Comparison of ENCODE assay signal across 12 cellular contexts in genomic region chr9:96398582-96399334, GRCh38. TPM values are rescaled to one million over a fixed set of nuclear protein-coding genes. Genes with fewer than 3 reads are reported as not detected.
DNase-seq lines count a peak whose midpoint lies in the region; ATAC-seq and TF ChIP-seq lines count a peak whose summit lies in the region.
"Had no signal": no experiment of that assay in that cellular context is flagged by ENCODE, and none has a peak within 500 bp of the region (broad histone marks: within the 10 kb centered on the region; RNA-seq: fewer than 3 reads in every experiment).

No MANE protein-coding gene starts in this region.

- CTCF ChIA-PET in CD8-positive, alpha-beta T cell (lab: Charles Lee) = interaction anchor here (0.9 to 2.5 kb wide), 10 partner anchors 9 to 167 kb away, joined by 3 to 14 read pairs (median 5); partner anchors contain the start of gene HABP4

- no peaks in the 10 kb centered on the region for H3K36me3 ChIP-seq in CD8-positive, alpha-beta T cell (ENCODE audit: insufficient read depth, low read length)
- H3K36me3 ChIP-seq in right lobe of liver = no peaks in the 10 kb centered on the region
- H3K36me3 ChIP-seq: uterus had no signal

- no peaks in the 10 kb centered on the region for H3K27me3 Mint-ChIP-seq in CD8-positive, alpha-beta T cell (ENCODE audit: low read depth)
- H3K27me3 Mint-ChIP-seq in T-helper 17 cell = no peaks in the 10 kb centered on the region

- peaks cover 9% of the 10 kb centered on the region for H3K36me3 Mint-ChIP-seq in CD8-positive, alpha-beta T cell
- H3K36me3 Mint-ChIP-seq in T-helper 17 cell (ENCODE audit: low read depth) = no peaks in the 10 kb centered on the region

- peak; percentile 82 for ATAC-seq in CD8-positive, alpha-beta T cell
- ATAC-seq in GM21576 (IDR thresholded peaks at IDR 0.05; ENCODE audit: unreplicated experiment) = peak; percentile 75
- peak; percentile 76 for ATAC-seq in T-helper 17 cell
- peak; percentile 43 to 53 (median 48) for ATAC-seq in right lobe of liver
- ATAC-seq in HG03039 (IDR thresholded peaks at IDR 0.05; ENCODE audit: unreplicated experiment) = no peak

- DNase-seq in CD8-positive, alpha-beta T cell = peak in 6 of 7 experiments; percentile 8 to 68 (median 32)
- DNase-seq in T-helper 17 cell = no peak
- DNase-seq in right lobe of liver = no peak
- no peak for DNase-seq in stimulated activated CD4-positive, alpha-beta T cell treated with anti-CD3 and anti-CD28 coated beads, Interleukin-12 subunit alpha, Interleukin-12 subunit beta, amount 100 ng/mL, for 4 hours
- no peak for DNase-seq in stimulated activated CD8-positive, alpha-beta memory T cell treated with anti-CD3 and anti-CD28 coated beads, Interleukin-4, amount 100 ng/mL, for 48 hours
- no peak for DNase-seq in amygdala (lab: John Stamatoyannopoulos, UW)
- DNase-seq: caudate nucleus, NCI-H1417 treated with DMSO at 0.1 percent for 48 hours, T-helper 9 cell, uterus had no signal

- POLR2A ChIA-PET in CD8-positive, alpha-beta T cell (lab: Charles Lee) = interaction anchor here (0.9 to 2.5 kb wide), 9 partner anchors 11 to 168 kb away, joined by 3 to 15 read pairs (median 4); partner anchors contain the start of genes HABP4 and SLC35D2

- no peak overlapping the region for H3K4me3 ChIP-seq in CD8-positive, alpha-beta T cell (ENCODE audit: low read depth, low read length)
- no peak overlapping the region for H3K4me3 ChIP-seq in right lobe of liver
- H3K4me3 ChIP-seq: uterus had no signal

- TF ChIP-seq CTCF in CD8-positive, alpha-beta T cell (IDR thresholded peaks at IDR 0.05) = no peak
- TF ChIP-seq CTCF in right lobe of liver (IDR thresholded peaks at IDR 0.05) = no peak

- H3K27ac ChIP-seq in CD8-positive, alpha-beta T cell (ENCODE audit: low read depth, low read length) = peak overlapping the region; percentile 36
- H3K27ac ChIP-seq in right lobe of liver = peak overlapping the region in 1 of 3 donors; percentile 30
- H3K27ac ChIP-seq: uterus had no signal

- TF ChIP-seq POLR2A in right lobe of liver (IDR thresholded peaks at IDR 0.05) = no peak

- H3K9me3 ChIP-seq in CD8-positive, alpha-beta T cell (ENCODE audit: low read length) = no peaks in the 10 kb centered on the region
- H3K9me3 ChIP-seq in T-helper 17 cell (ENCODE audit: control insufficient read depth, low read length, poor library complexity, severe bottlenecking) (no peaks in the 10 kb centered on the region), right lobe of liver (no peaks in the 10 kb centered on the region)
- H3K9me3 ChIP-seq: uterus had no signal

- WGBS in right lobe of liver (ENCODE audit: insufficient coverage, low coverage, low lambda C conversion rate, missing lambda C conversion rate) = 35% methylated on average over 3 of the region's 3 CpGs

- H3K27me3 ChIP-seq in CD8-positive, alpha-beta T cell (ENCODE audit: insufficient read depth, low read length) = no peaks in the 10 kb centered on the region
- H3K27me3 ChIP-seq in right lobe of liver = no peaks in the 10 kb centered on the region
- H3K27me3 ChIP-seq: uterus had no signal

- intact Hi-C loops in CD8-positive, alpha-beta T cell (cut with DNase I, micrococcal nuclease) = loop anchor here in 1 of 2 experiments (2.0 kb wide), 2 partner anchors 16 to 20 kb away; partner anchors contain the start of genes SLC35D2 and ZNF367
- intact Hi-C loops in right lobe of liver (cut with DNase I) = no loop called here

- H3K4me1 ChIP-seq in CD8-positive, alpha-beta T cell (ENCODE audit: insufficient read depth, low read length) = peaks cover 22% of the 10 kb centered on the region
- H3K4me1 ChIP-seq in right lobe of liver = peaks cover 0 to 8% (median 0%) of the 10 kb centered on the region in 4 donors
- H3K4me1 ChIP-seq: uterus had no signal

- H3K4me1 Mint-ChIP-seq in CD8-positive, alpha-beta T cell (ENCODE audit: low read depth) = peaks cover 36% of the 10 kb centered on the region
- H3K4me1 Mint-ChIP-seq in T-helper 17 cell = peaks cover 17% of the 10 kb centered on the region

- H3K4me3 Mint-ChIP-seq in CD8-positive, alpha-beta T cell = peak overlapping the region; percentile 61
- H3K4me3 Mint-ChIP-seq in T-helper 17 cell = peak overlapping the region; percentile 28

- H3K9me3 Mint-ChIP-seq in CD8-positive, alpha-beta T cell = peaks cover 8% of the 10 kb centered on the region

- peak overlapping the region; percentile 91 for H3K27ac Mint-ChIP-seq in CD8-positive, alpha-beta T cell
- H3K27ac Mint-ChIP-seq in T-helper 17 cell = peak overlapping the region; percentile 14

RNA-seq across cellular contexts. Expression of gene SLC35D2, which starts 15.2 kb away (rescaled TPM):
- 10 to 100 TPM; 18.5 to 20.5 TPM for total RNA-seq in CD8-positive, alpha-beta T cell
- total RNA-seq in T-helper 17 cell (10 to 100 TPM; 23.5 to 31.7 TPM), right lobe of liver (10 to 100 TPM; 28.9 to 48.1 (median 34.3) TPM)

RNA-seq across cellular contexts. Expression of gene ZNF367, which starts 19.4 kb away (rescaled TPM):
- total RNA-seq in CD8-positive, alpha-beta T cell = 1 to 10 TPM; 6.1 to 6.4 TPM
- total RNA-seq in T-helper 17 cell = 1 to 10 TPM; 4.7 to 6.9 TPM
- total RNA-seq in right lobe of liver = 1 to 10 TPM in 5 of 6 experiments, under 1 TPM in 1; 0.73 to 9.2 (median 2.6) TPM

RNA-seq across cellular contexts. Expression of gene HABP4, which starts 51.2 kb away (rescaled TPM):
- total RNA-seq in CD8-positive, alpha-beta T cell = 10 to 100 TPM; 31.9 to 32.6 TPM
- 10 to 100 TPM; 16.6 to 21.3 TPM for total RNA-seq in T-helper 17 cell
- total RNA-seq in right lobe of liver = 1 to 10 TPM; 1.4 to 6.2 (median 4.7) TPM

Comparison
In these comparisons a context has a peak if more than half of its experiments do, and no peak if none do; other contexts are left out.
1. DNase-seq: peak in CD8-positive, alpha-beta T cell (6 of 7); none in T-helper 17 cell (0 of 3), right lobe of liver (0 of 3), stimulated activated CD4-positive, alpha-beta T cell treated with anti-CD3 and anti-CD28 coated beads, Interleukin-12 subunit alpha, Interleukin-12 subunit beta, amount 100 ng/mL, for 4 hours (single experiment), stimulated activated CD8-positive, alpha-beta memory T cell treated with anti-CD3 and anti-CD28 coated beads, Interleukin-4, amount 100 ng/mL, for 48 hours (single experiment) and amygdala (0 of 56).